22 cellular contexts compared by ENCODE assay signal in the genomic region with DNA sequence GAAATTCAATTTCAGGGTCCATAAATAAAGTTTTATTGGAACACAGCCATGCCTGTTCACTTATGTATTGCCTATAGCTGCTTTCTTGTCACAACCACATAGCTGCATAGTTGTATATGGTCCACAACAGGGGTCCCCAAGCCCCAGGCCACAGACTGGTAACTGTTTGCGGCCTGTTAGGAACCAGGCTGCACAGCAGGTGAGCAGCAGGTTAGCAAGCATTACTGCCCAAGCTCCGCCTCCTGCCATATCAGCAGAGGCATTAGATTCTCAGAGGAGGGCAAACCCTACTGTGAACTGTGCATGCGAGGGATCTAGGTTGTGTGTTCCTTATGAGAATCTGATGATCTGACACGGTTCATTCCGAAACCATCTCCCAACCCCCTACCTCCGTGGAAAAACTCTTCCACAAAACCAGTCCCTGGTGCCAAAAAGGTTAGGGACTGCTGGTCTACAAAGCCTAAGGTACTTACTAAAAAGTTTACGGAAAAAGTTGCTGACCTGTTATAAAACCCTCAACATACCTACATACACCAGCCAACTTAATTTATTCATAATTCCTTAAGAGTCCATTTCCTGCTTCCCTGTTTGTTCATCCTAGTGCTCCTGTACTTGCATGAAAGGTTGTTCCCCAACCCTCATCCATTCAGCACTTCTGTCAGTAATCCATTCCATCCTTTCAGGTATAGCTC. TPM values are rescaled to one million over a fixed set of nuclear protein-coding genes. Genes with fewer than 3 reads are reported as not detected.
A peak's percentile ranks its signal among the peaks of the same experiment; 100 is the strongest.
DNase-seq lines count a peak whose midpoint lies in the region; ATAC-seq, FAIRE-seq and TF ChIP-seq lines count a peak whose summit lies in the region.
"Had no signal": no experiment of that assay in that cellular context is flagged by ENCODE, and none has a peak within 500 bp of the region (broad histone marks: within the 10 kb centered on the region; RNA-seq: fewer than 3 reads in every experiment).

No MANE protein-coding gene starts in this region.

- H4K20me1 ChIP-seq in HepG2 (ENCODE audit: insufficient read depth, low read length) = no peaks in the 10 kb centered on the region
- no peaks in the 10 kb centered on the region for H4K20me1 ChIP-seq in K562 (replicated peaks; ENCODE audit: control insufficient read depth, insufficient read depth, low read length)

- H3K4me2 ChIP-seq in HepG2 (ENCODE audit: low read depth, low read length) (no peak overlapping the region), K562 (ENCODE audit: insufficient read depth, low read length) (no peak overlapping the region)

- no peak for FAIRE-seq in HepG2 (lab: Jason Lieb, UNC)
- no peak for FAIRE-seq in K562 (lab: Jason Lieb, UNC)
- FAIRE-seq in urothelium cell line (lab: Jason Lieb, UNC) = peak; percentile 86
- FAIRE-seq: GM12891 had no signal

- TF ChIP-seq POLR2A in HepG2 (IDR thresholded peaks at IDR 0.05; ENCODE audit: insufficient read depth in 1 of 2, low read depth in 2 of 2, low read length in 2 of 2) (no peak), right lobe of liver (IDR thresholded peaks at IDR 0.05) (no peak), K562 (conservative IDR thresholded peaks at IDR 0.05) (no peak), suprapubic skin (IDR thresholded peaks at IDR 0.05) (no peak)

- CTCF ChIA-PET in HepG2 (lab: Yijun Ruan, JAX; ENCODE audit: low intra/inter-chr PET ratio, low total read pairs) (no interaction called here), K562 (lab: Yijun Ruan, JAX; ENCODE audit: low intra/inter-chr PET ratio) (no interaction called here)

- H2AFZ ChIP-seq in HepG2 (ENCODE audit: low read length) (no peak overlapping the region), K562 (ENCODE audit: low read depth, low read length) (no peak overlapping the region)

- BruUV-seq in HepG2 (replicated peaks; lab: Mats Ljungman, UMichigan) (no TSS peak), K562 (replicated peaks; lab: Mats Ljungman, UMichigan) (no TSS peak)

- DNase-seq in HepG2 (ENCODE audit: low spot score) (no peak), right lobe of liver (no peak), K562 (ENCODE audit: extremely low read depth in 1 of 4, low spot score in 3 of 4) (no peak), iPS-NIHi11 (ENCODE audit: low spot score) (peak; percentile 23), urothelium cell line (ENCODE audit: low spot score) (no peak), suprapubic skin (ENCODE audit: low spot score in 2 of 2) (no peak)
- DNase-seq: Caco-2; CD4-positive, CD25-positive, alpha-beta regulatory T cell; DMS153; H7; KG1; NCI-H1417; NCI-H187; NCI-H2107; NCI-H510A; NCI-H748 treated with DMSO at 0.1 percent for 48 hours; SHP77 had no signal

- ATAC-seq in HepG2 (no peak), right lobe of liver (no peak), K562 (no peak), GM19467 (IDR thresholded peaks at IDR 0.05; ENCODE audit: unreplicated experiment) (no peak), HG02870 (IDR thresholded peaks at IDR 0.05; ENCODE audit: unreplicated experiment) (no peak)

- TF ChIP-seq RAD21 in HepG2 (CRISPR knock-in tag; IDR thresholded peaks at IDR 0.05) (no peak), K562 (CRISPR knock-in tag; conservative IDR thresholded peaks at IDR 0.05 in 1 of 2, IDR thresholded peaks at IDR 0.05 in 1 of 2) (no peak)

- H3K4me3 ChIP-seq in HepG2 (replicated peaks in 1 of 3; ENCODE audit: insufficient read depth in 1 of 3, low read depth in 2 of 3, low read length in 3 of 3) = no peak overlapping the region
- no peak overlapping the region for H3K4me3 ChIP-seq in right lobe of liver
- no peak overlapping the region for H3K4me3 ChIP-seq in K562
- no peak overlapping the region for H3K4me3 ChIP-seq in suprapubic skin
- H3K4me3 ChIP-seq: SK-N-MC had no signal

- H3K27ac ChIP-seq in HepG2 (ENCODE audit: extremely low read length, insufficient read depth, low read length) = no peak overlapping the region
- no peak overlapping the region for H3K27ac ChIP-seq in right lobe of liver
- H3K27ac ChIP-seq in K562 (ENCODE audit: extremely low read depth, low read depth, low read length) = no peak overlapping the region
- H3K27ac ChIP-seq in suprapubic skin = no peak overlapping the region
- H3K27ac ChIP-seq: 22Rv1, SK-N-MC had no signal

- no peaks in the 10 kb centered on the region for H3K27me3 ChIP-seq in HepG2 (ENCODE audit: control insufficient read depth in 1 of 2, insufficient read depth in 2 of 2, low read length in 2 of 2)
- H3K27me3 ChIP-seq in right lobe of liver = no peaks in the 10 kb centered on the region
- no peaks in the 10 kb centered on the region for H3K27me3 ChIP-seq in K562 (ENCODE audit: control insufficient read depth in 2 of 2, insufficient read depth in 2 of 2, low read length in 2 of 2)
- no peaks in the 10 kb centered on the region for H3K27me3 ChIP-seq in suprapubic skin

- intact Hi-C loops in HepG2 (cut with micrococcal nuclease; ENCODE audit: unreplicated experiment) = no loop called here
- intact Hi-C loops in right lobe of liver (cut with DNase I) = no loop called here
- intact Hi-C loops in K562 (cut with micrococcal nuclease) = no loop called here

- no peak overlapping the region for H3K9ac ChIP-seq in HepG2 (ENCODE audit: insufficient read depth, low read depth, low read length)
- no peak overlapping the region for H3K9ac ChIP-seq in K562 (ENCODE audit: insufficient read depth in 1 of 2, low read depth in 2 of 2, low read length in 2 of 2)

- POLR2A ChIA-PET in HepG2 (lab: Yijun Ruan, JAX) = no interaction called here
- POLR2A ChIA-PET in K562 (lab: Yijun Ruan, JAX) = interaction anchor here (1.4 kb wide), 1 partner anchor 15 kb away, joined by 3 read pairs; no protein-coding TSS in a partner anchor

- in situ Hi-C loops in HepG2 (cut with HindIII; ENCODE audit: extremely low pct_ligation_motif_present, low pct_unique_long_range_greater_than_20kb) (no loop called here), K562 (cut with MboI) (no loop called here)

- H3K9me3 ChIP-seq in HepG2 (ENCODE audit: low read length) (no peaks in the 10 kb centered on the region), right lobe of liver (no peaks in the 10 kb centered on the region), K562 (replicated peaks; ENCODE audit: control insufficient read depth, insufficient read depth, low read depth, low read length) (no peaks in the 10 kb centered on the region), suprapubic skin (no peaks in the 10 kb centered on the region)
- H3K9me3 ChIP-seq: Caco-2 had no signal

- TF ChIP-seq EP300 in HepG2 (IDR thresholded peaks at IDR 0.05; ENCODE audit: low read depth in 2 of 2, low read length in 2 of 2) (no peak), HepG2 (CRISPR knock-in tag; IDR thresholded peaks at IDR 0.05; ENCODE audit: borderline replicate concordance) (no peak), K562 (IDR thresholded peaks at IDR 0.05; ENCODE audit: low read length) (no peak), suprapubic skin (IDR thresholded peaks at IDR 0.05) (no peak)

- TF ChIP-seq CTCF in HepG2 (CRISPR knock-in tag; IDR thresholded peaks at IDR 0.05) = no peak
- TF ChIP-seq CTCF in right lobe of liver (IDR thresholded peaks at IDR 0.05) = no peak
- no peak for TF ChIP-seq CTCF in K562 (IDR thresholded peaks at IDR 0.05 in 2 of 3, conservative IDR thresholded peaks at IDR 0.05 in 1 of 3; ENCODE audit: insufficient read depth in 2 of 3, low read depth in 1 of 3, low read length in 3 of 3)
- TF ChIP-seq CTCF in suprapubic skin (IDR thresholded peaks at IDR 0.05) = no peak

- no peaks in the 10 kb centered on the region for H3K79me2 ChIP-seq in HepG2 (ENCODE audit: insufficient read depth, low read length)
- H3K79me2 ChIP-seq in K562 (ENCODE audit: control insufficient read depth, insufficient read depth, low read length) = no peaks in the 10 kb centered on the region

- H3K9me1 ChIP-seq in K562 (ENCODE audit: control insufficient read depth, insufficient read depth, low read length) = no peaks in the 10 kb centered on the region

- no peaks in the 10 kb centered on the region for H3K4me1 ChIP-seq in HepG2 (ENCODE audit: insufficient read depth, low read length)
- no peaks in the 10 kb centered on the region for H3K4me1 ChIP-seq in right lobe of liver
- H3K4me1 ChIP-seq in K562 (replicated peaks in 1 of 2; ENCODE audit: control insufficient read depth in 2 of 2, insufficient read depth in 2 of 2, low read length in 2 of 2) = no peaks in the 10 kb centered on the region
- H3K4me1 ChIP-seq in suprapubic skin = no peaks in the 10 kb centered on the region
- H3K4me1 ChIP-seq: Caco-2 had no signal

- 87% methylated on average over 6 of the region's 7 CpGs for WGBS in HepG2 (ENCODE audit: low lambda C conversion rate)
- 97% methylated on average over 5 of the region's 7 CpGs for whole genome bisulfite sequencing in right lobe of liver (ENCODE audit: insufficient coverage, low coverage, low lambda C conversion rate, missing lambda C conversion rate)
- WGBS in K562 (ENCODE audit: insufficient coverage, low coverage, missing lambda C conversion rate) = 86% methylated on average over 7 of the region's 7 CpGs
- 88% methylated on average over 7 of the region's 7 CpGs for WGBS in suprapubic skin

- peaks cover 15 to 54% of the 10 kb centered on the region in 2 experiments for H3K36me3 ChIP-seq in HepG2 (replicated peaks in 1 of 2; ENCODE audit: control insufficient read depth in 1 of 2, insufficient read depth in 2 of 2, low read length in 2 of 2)
- H3K36me3 ChIP-seq in right lobe of liver = peaks cover 0 to 54% (median 8%) of the 10 kb centered on the region in 4 donors
- peaks cover 76% of the 10 kb centered on the region for H3K36me3 ChIP-seq in K562 (ENCODE audit: control insufficient read depth, insufficient read depth, low read length)
- H3K36me3 ChIP-seq in suprapubic skin = peaks cover 82% of the 10 kb centered on the region

RNA-seq across cellular contexts. Expression of gene NDUFAF7, which starts 40.1 kb away (rescaled TPM):
- total RNA-seq in HepG2 (2016; rRNA removed; fragmentation: Illumina TruSeq; extraction: Trizol) (39.4 and 40.8 TPM in 2 replicates), right lobe of liver (10 to 100 TPM in 3 of 6 experiments, 1 to 10 TPM in 3; 7.5 to 12.5 (median 10.1) TPM), K562 (2014; rRNA removed) (12.9 and 14.9 TPM in 2 replicates), K562 (2014; rRNA removed; fragmentation: Illumina TruSeq; extraction: Trizol) (29.3 and 31.5 TPM in 2 replicates), K562 (2015; rRNA removed; fragmentation: Illumina TruSeq; extraction: Trizol) (23.4 and 23.9 TPM in 2 replicates), K562 (2021) (20.7 and 23.4 TPM in 2 replicates), suprapubic skin (10 to 100 TPM in 3 of 4 donors, 1 to 10 TPM in 1; 9.8 to 20.8 (median 12.3) TPM)
- 7.1 and 7.6 TPM in 2 replicates for total RNA-seq in HepG2 (2016; cell fraction: cytosol; rRNA removed; fragmentation: Illumina TruSeq; extraction: Trizol; ENCODE audit: low read depth)
- 39.2 and 41.9 TPM in 2 replicates for total RNA-seq in HepG2 (2016; cell fraction: insoluble cytoplasmic fraction; rRNA removed; fragmentation: Illumina TruSeq; extraction: Trizol)
- total RNA-seq in HepG2 (2016; cell fraction: membrane; rRNA removed; fragmentation: Illumina TruSeq; extraction: Trizol) = 9.7 and 11.3 TPM in 2 replicates
- total RNA-seq in HepG2 (2016; cell fraction: nucleus; rRNA removed; fragmentation: Illumina TruSeq; extraction: Trizol) = 45.3 and 53.9 TPM in 2 replicates
- polyA plus RNA-seq in HepG2 (2011; rRNA removed) (21.7 and 27.0 TPM in 2 replicates), K562 (2011; rRNA removed) (31.9 and 41.6 TPM in 2 replicates), K562 (2014; fragmentation: Illumina TruSeq; extraction: Trizol) (20.6 and 22.1 TPM in 2 replicates), K562 (2014; fragmentation: Nextera tagmentation; extraction: Ambion mirVana) (10 to 100 TPM; 18.9 to 25.0 TPM), K562 (2014; rRNA removed) (30.1 and 34.3 TPM in 2 replicates)
- 13.0 and 15.5 TPM in 2 replicates for polyA plus RNA-seq in HepG2 (2011; cell fraction: cytosol; rRNA removed)
- 42.2 and 51.9 TPM in 2 replicates for polyA plus RNA-seq in HepG2 (2011; cell fraction: nucleus; rRNA removed)
- 19.3 and 27.2 TPM in 2 replicates for polyA plus RNA-seq in HepG2 (2012)
- 4.3 and 4.5 TPM in 2 replicates for polyA plus RNA-seq in HepG2 (2016; cell fraction: cytosol; fragmentation: Illumina TruSeq; extraction: Trizol; ENCODE audit: low read depth)
- polyA plus RNA-seq in HepG2 (2016; cell fraction: insoluble cytoplasmic fraction; fragmentation: Illumina TruSeq; extraction: Trizol; ENCODE audit: low read depth) = 41.8 and 44.9 TPM in 2 replicates
- polyA plus RNA-seq in HepG2 (2016; cell fraction: membrane; fragmentation: Illumina TruSeq; extraction: Trizol; ENCODE audit: low read depth) = 6.0 and 6.1 TPM in 2 replicates
- 93.4 and 97.1 TPM in 2 replicates for polyA plus RNA-seq in HepG2 (2016; cell fraction: nucleus; fragmentation: Illumina TruSeq; extraction: Trizol; ENCODE audit: insufficient read depth, low read depth)
- polyA minus RNA-seq in HepG2 (2011; rRNA and poly(A)+ RNA removed; ENCODE audit: low replicate concordance) = 14.2 and 18.9 TPM in 2 replicates
- polyA minus RNA-seq in HepG2 (2011; cell fraction: cytosol; rRNA and poly(A)+ RNA removed) = 9.4 and 13.2 TPM in 2 replicates
- 44.5 and 48.5 TPM in 2 replicates for polyA minus RNA-seq in HepG2 (2011; cell fraction: nucleus; rRNA and poly(A)+ RNA removed)
- total RNA-seq in K562 (2011; cell fraction: chromatin; rRNA removed; ENCODE audit: low replicate concordance) = 30.1 and 66.7 TPM in 2 replicates
- 13.5 and 14.5 TPM in 2 replicates for total RNA-seq in K562 (2011; cell fraction: nucleolus; rRNA removed)
- total RNA-seq in K562 (2011; cell fraction: nucleoplasm; rRNA removed) = 26.2 and 32.9 TPM in 2 replicates
- polyA plus RNA-seq in K562 (2011; cell fraction: cytosol; rRNA removed) = 9.5 and 21.3 TPM in 2 replicates
- polyA plus RNA-seq in K562 (2011; cell fraction: nucleus; rRNA removed) = 58.5 and 62.5 TPM in 2 replicates
- polyA plus RNA-seq in K562 (2012) = 11.7 and 12.4 TPM in 2 replicates
- 22.2 and 24.5 TPM in 2 replicates for polyA minus RNA-seq in K562 (2011; rRNA and poly(A)+ RNA removed)
- polyA minus RNA-seq in K562 (2011; cell fraction: cytosol; rRNA and poly(A)+ RNA removed) = 7.1 and 12.5 TPM in 2 replicates
- polyA minus RNA-seq in K562 (2011; cell fraction: nucleus; rRNA and poly(A)+ RNA removed) = 16.6 and 21.5 TPM in 2 replicates

RNA-seq across cellular contexts. Expression of gene CEBPZ, which starts 40.1 kb away (rescaled TPM):
- total RNA-seq in HepG2 (2016; rRNA removed; fragmentation: Illumina TruSeq; extraction: Trizol) (117 and 182 TPM in 2 replicates), right lobe of liver (10 to 100 TPM; 13.3 to 29.3 (median 20.0) TPM), K562 (2014; rRNA removed) (63.5 and 77.1 TPM in 2 replicates), K562 (2014; rRNA removed; fragmentation: Illumina TruSeq; extraction: Trizol) (160 and 192 TPM in 2 replicates), K562 (2015; rRNA removed; fragmentation: Illumina TruSeq; extraction: Trizol) (111 and 118 TPM in 2 replicates), K562 (2021) (84.9 and 91.4 TPM in 2 replicates), suprapubic skin (10 to 100 TPM; 29.5 to 34.9 (median 32.1) TPM)
- total RNA-seq in HepG2 (2016; cell fraction: cytosol; rRNA removed; fragmentation: Illumina TruSeq; extraction: Trizol; ENCODE audit: low read depth) = 8.5 and 11.8 TPM in 2 replicates
- total RNA-seq in HepG2 (2016; cell fraction: insoluble cytoplasmic fraction; rRNA removed; fragmentation: Illumina TruSeq; extraction: Trizol) = 114 and 185 TPM in 2 replicates
- total RNA-seq in HepG2 (2016; cell fraction: membrane; rRNA removed; fragmentation: Illumina TruSeq; extraction: Trizol) = 25.5 and 32.8 TPM in 2 replicates
- total RNA-seq in HepG2 (2016; cell fraction: nucleus; rRNA removed; fragmentation: Illumina TruSeq; extraction: Trizol) = 68.6 and 73.2 TPM in 2 replicates
- polyA plus RNA-seq in HepG2 (2011; rRNA removed) (10.7 and 14.4 TPM in 2 replicates), K562 (2011; rRNA removed) (30.2 and 49.7 TPM in 2 replicates), K562 (2014; fragmentation: Illumina TruSeq; extraction: Trizol) (74.8 and 82.8 TPM in 2 replicates), K562 (2014; fragmentation: Nextera tagmentation; extraction: Ambion mirVana) (100 to 1,000 TPM in 1 of 2 experiments, 10 to 100 TPM in 1; 56.5 to 102 TPM), K562 (2014; rRNA removed) (63.3 and 68.1 TPM in 2 replicates)
- 4.0 and 7.7 TPM in 2 replicates for polyA plus RNA-seq in HepG2 (2011; cell fraction: cytosol; rRNA removed)
- polyA plus RNA-seq in HepG2 (2011; cell fraction: nucleus; rRNA removed) = 7.1 and 10.6 TPM in 2 replicates
- polyA plus RNA-seq in HepG2 (2012) = 44.5 and 58.7 TPM in 2 replicates
- polyA plus RNA-seq in HepG2 (2016; cell fraction: cytosol; fragmentation: Illumina TruSeq; extraction: Trizol; ENCODE audit: low read depth) = 4.6 and 4.7 TPM in 2 replicates
- polyA plus RNA-seq in HepG2 (2016; cell fraction: insoluble cytoplasmic fraction; fragmentation: Illumina TruSeq; extraction: Trizol; ENCODE audit: low read depth) = 124 and 132 TPM in 2 replicates
- polyA plus RNA-seq in HepG2 (2016; cell fraction: membrane; fragmentation: Illumina TruSeq; extraction: Trizol; ENCODE audit: low read depth) = 10.1 and 10.4 TPM in 2 replicates
- polyA plus RNA-seq in HepG2 (2016; cell fraction: nucleus; fragmentation: Illumina TruSeq; extraction: Trizol; ENCODE audit: insufficient read depth, low read depth) = 77.9 and 78.7 TPM in 2 replicates
- polyA minus RNA-seq in HepG2 (2011; rRNA and poly(A)+ RNA removed; ENCODE audit: low replicate concordance) = 8.7 and 17.2 TPM in 2 replicates
- 17.0 and 22.0 TPM in 2 replicates for polyA minus RNA-seq in HepG2 (2011; cell fraction: cytosol; rRNA and poly(A)+ RNA removed)
- 54.3 and 66.8 TPM in 2 replicates for polyA minus RNA-seq in HepG2 (2011; cell fraction: nucleus; rRNA and poly(A)+ RNA removed)
- 13.4 and 61.1 TPM in 2 replicates for total RNA-seq in K562 (2011; cell fraction: chromatin; rRNA removed; ENCODE audit: low replicate concordance)
- total RNA-seq in K562 (2011; cell fraction: nucleolus; rRNA removed) = 8.3 and 12.1 TPM in 2 replicates
- total RNA-seq in K562 (2011; cell fraction: nucleoplasm; rRNA removed) = 13.3 and 14.9 TPM in 2 replicates
- 4.9 and 10.4 TPM in 2 replicates for polyA plus RNA-seq in K562 (2011; cell fraction: cytosol; rRNA removed)
- 11.9 and 15.1 TPM in 2 replicates for polyA plus RNA-seq in K562 (2011; cell fraction: nucleus; rRNA removed)
- polyA plus RNA-seq in K562 (2012) = 34.5 and 67.0 TPM in 2 replicates
- polyA minus RNA-seq in K562 (2011; rRNA and poly(A)+ RNA removed) = 84.8 and 89.3 TPM in 2 replicates
- polyA minus RNA-seq in K562 (2011; cell fraction: cytosol; rRNA and poly(A)+ RNA removed) = 21.9 and 29.8 TPM in 2 replicates
- polyA minus RNA-seq in K562 (2011; cell fraction: nucleus; rRNA and poly(A)+ RNA removed) = 25.4 and 50.1 TPM in 2 replicates

RNA-seq across cellular contexts. Expression of gene PRKD3, which starts 53.1 kb away (rescaled TPM):
- total RNA-seq in HepG2 (2016; rRNA removed; fragmentation: Illumina TruSeq; extraction: Trizol) (38.4 and 58.2 TPM in 2 replicates), right lobe of liver (10 to 100 TPM in 4 of 6 experiments, 1 to 10 TPM in 2; 8.4 to 15.2 (median 10.9) TPM), K562 (2014; rRNA removed) (14.1 and 14.2 TPM in 2 replicates), K562 (2014; rRNA removed; fragmentation: Illumina TruSeq; extraction: Trizol) (24.3 and 24.5 TPM in 2 replicates), K562 (2015; rRNA removed; fragmentation: Illumina TruSeq; extraction: Trizol) (19.9 and 22.7 TPM in 2 replicates), K562 (2021) (17.7 and 20.7 TPM in 2 replicates), suprapubic skin (10 to 100 TPM; 20.8 to 50.0 (median 34.3) TPM)
- total RNA-seq in HepG2 (2016; cell fraction: cytosol; rRNA removed; fragmentation: Illumina TruSeq; extraction: Trizol; ENCODE audit: low read depth) = 28.3 and 40.1 TPM in 2 replicates
- total RNA-seq in HepG2 (2016; cell fraction: insoluble cytoplasmic fraction; rRNA removed; fragmentation: Illumina TruSeq; extraction: Trizol) = 41.3 and 58.4 TPM in 2 replicates
- total RNA-seq in HepG2 (2016; cell fraction: membrane; rRNA removed; fragmentation: Illumina TruSeq; extraction: Trizol) = 38.0 and 45.7 TPM in 2 replicates
- total RNA-seq in HepG2 (2016; cell fraction: nucleus; rRNA removed; fragmentation: Illumina TruSeq; extraction: Trizol) = 43.5 and 44.5 TPM in 2 replicates
- polyA plus RNA-seq in HepG2 (2011; rRNA removed) (11.1 and 11.6 TPM in 2 replicates), K562 (2011; rRNA removed) (19.7 and 26.7 TPM in 2 replicates), K562 (2014; fragmentation: Illumina TruSeq; extraction: Trizol) (16.7 and 17.0 TPM in 2 replicates), K562 (2014; fragmentation: Nextera tagmentation; extraction: Ambion mirVana) (1 to 10 TPM; 4.7 to 9.2 TPM), K562 (2014; rRNA removed) (12.1 and 12.3 TPM in 2 replicates)
- 6.3 and 10.2 TPM in 2 replicates for polyA plus RNA-seq in HepG2 (2011; cell fraction: cytosol; rRNA removed)
- 10.3 and 13.0 TPM in 2 replicates for polyA plus RNA-seq in HepG2 (2011; cell fraction: nucleus; rRNA removed)
- polyA plus RNA-seq in HepG2 (2012) = 13.3 and 16.2 TPM in 2 replicates
- 3.5 and 4.0 TPM in 2 replicates for polyA plus RNA-seq in HepG2 (2016; cell fraction: cytosol; fragmentation: Illumina TruSeq; extraction: Trizol; ENCODE audit: low read depth)
- 32.7 and 37.2 TPM in 2 replicates for polyA plus RNA-seq in HepG2 (2016; cell fraction: insoluble cytoplasmic fraction; fragmentation: Illumina TruSeq; extraction: Trizol; ENCODE audit: low read depth)
- polyA plus RNA-seq in HepG2 (2016; cell fraction: membrane; fragmentation: Illumina TruSeq; extraction: Trizol; ENCODE audit: low read depth) = 9.9 and 10.3 TPM in 2 replicates
- polyA plus RNA-seq in HepG2 (2016; cell fraction: nucleus; fragmentation: Illumina TruSeq; extraction: Trizol; ENCODE audit: insufficient read depth, low read depth) = 20.8 and 26.2 TPM in 2 replicates
- polyA minus RNA-seq in HepG2 (2011; rRNA and poly(A)+ RNA removed; ENCODE audit: low replicate concordance) = 19.1 and 29.6 TPM in 2 replicates
- polyA minus RNA-seq in HepG2 (2011; cell fraction: cytosol; rRNA and poly(A)+ RNA removed) = 16.3 and 21.6 TPM in 2 replicates
- polyA minus RNA-seq in HepG2 (2011; cell fraction: nucleus; rRNA and poly(A)+ RNA removed) = 67.1 and 69.1 TPM in 2 replicates
- 20.4 and 71.3 TPM in 2 replicates for total RNA-seq in K562 (2011; cell fraction: chromatin; rRNA removed; ENCODE audit: low replicate concordance)
- 13.6 and 13.8 TPM in 2 replicates for total RNA-seq in K562 (2011; cell fraction: nucleolus; rRNA removed)
- 23.4 and 43.7 TPM in 2 replicates for total RNA-seq in K562 (2011; cell fraction: nucleoplasm; rRNA removed)
- polyA plus RNA-seq in K562 (2011; cell fraction: cytosol; rRNA removed) = 7.1 and 12.9 TPM in 2 replicates
- 15.5 and 17.0 TPM in 2 replicates for polyA plus RNA-seq in K562 (2011; cell fraction: nucleus; rRNA removed)
- 11.4 and 11.5 TPM in 2 replicates for polyA plus RNA-seq in K562 (2012)
- 49.3 and 56.9 TPM in 2 replicates for polyA minus RNA-seq in K562 (2011; rRNA and poly(A)+ RNA removed)
- 20.1 and 20.9 TPM in 2 replicates for polyA minus RNA-seq in K562 (2011; cell fraction: cytosol; rRNA and poly(A)+ RNA removed)
- 22.1 and 28.9 TPM in 2 replicates for polyA minus RNA-seq in K562 (2011; cell fraction: nucleus; rRNA and poly(A)+ RNA removed)

Comparison
In these comparisons a context has a peak if more than half of its experiments do, and no peak if none do; other contexts are left out.
1. Of the 241 proteins assayed by ChIP-seq in both HepG2 and K562: peak only in HepG2: MAFF and MAFK; only in K562: MAFG; in both: none; in neither: 237; mixed calls (peak in some experiments, not most) for 1.